In the genomic region with DNA sequence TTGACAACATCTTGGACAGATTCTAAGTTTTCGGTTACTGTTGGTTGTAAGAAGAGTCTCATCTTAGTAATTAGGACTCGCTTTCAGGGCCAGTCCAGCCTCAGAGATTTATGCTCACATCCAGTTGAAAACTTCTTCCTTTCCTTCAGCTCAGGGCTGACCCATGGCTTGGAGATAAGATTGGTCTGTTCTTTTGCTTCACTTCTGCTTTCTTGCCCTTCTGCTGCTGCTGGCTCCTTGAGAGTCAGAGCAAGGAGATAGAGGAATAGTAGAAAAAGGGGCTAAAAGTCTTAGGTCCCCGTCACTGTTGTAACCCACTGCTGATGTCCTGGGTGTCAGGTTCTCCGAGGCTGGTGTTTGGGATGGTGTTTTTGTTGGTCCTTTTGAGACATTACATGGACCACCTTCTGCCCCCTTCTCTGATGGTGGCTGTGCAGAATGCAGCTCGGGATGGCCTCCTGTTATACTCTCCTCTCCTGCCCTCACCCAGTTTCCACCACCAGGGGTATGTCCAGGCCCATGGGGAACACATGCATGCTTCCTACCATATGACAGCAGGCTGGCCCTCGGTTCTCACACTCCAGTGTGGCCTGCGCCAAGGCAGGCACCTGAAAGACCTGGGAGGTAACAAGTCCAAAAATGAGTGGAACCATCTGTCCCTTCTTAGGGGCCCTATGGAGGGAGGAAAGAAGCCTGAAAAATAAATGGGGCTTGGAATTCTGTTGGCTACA, we compare ENCODE assay signal across 14 cellular contexts.
DNase-seq lines count a peak whose midpoint lies in the region; ATAC-seq, FAIRE-seq and TF ChIP-seq lines count a peak whose summit lies in the region.
"Had no signal": no experiment of that assay in that cellular context is flagged by ENCODE, and none has a peak within 500 bp of the region (broad histone marks: within the 10 kb centered on the region; RNA-seq: fewer than 3 reads in every experiment).

No MANE protein-coding gene starts in this region.

- no peaks in the 10 kb centered on the region for H4K20me1 ChIP-seq in DOHH2 (ENCODE audit: control insufficient read depth, insufficient read depth, low read depth, low read length)

- no peaks in the 10 kb centered on the region for H3K9me2 ChIP-seq in DOHH2 (replicated peaks; ENCODE audit: control insufficient read depth, low read length)

- H3K4me1 ChIP-seq in DOHH2 (ENCODE audit: control insufficient read depth, low read length) (no peaks in the 10 kb centered on the region), HEK293 (ENCODE audit: control insufficient read depth, insufficient read depth, low read length) (no peaks in the 10 kb centered on the region), small intestine (ENCODE audit: control insufficient read depth in 2 of 2, insufficient read depth in 1 of 2, low read depth in 1 of 2, low read length in 1 of 2) (no peaks in the 10 kb centered on the region), right atrium auricular region (no peaks in the 10 kb centered on the region), left lung (no peaks in the 10 kb centered on the region)

- H3K36me3 ChIP-seq in DOHH2 (ENCODE audit: control insufficient read depth, low read length) (no peaks in the 10 kb centered on the region), HEK293 (ENCODE audit: control insufficient read depth in 2 of 2, insufficient read depth in 1 of 2, low read length in 2 of 2) (no peaks in the 10 kb centered on the region), small intestine (ENCODE audit: control insufficient read depth in 2 of 2, insufficient read depth in 2 of 2, low read length in 2 of 2) (no peaks in the 10 kb centered on the region), right atrium auricular region (no peaks in the 10 kb centered on the region), left lung (no peaks in the 10 kb centered on the region)

- DNase-seq in UCSD-AML1 (lab: John Stamatoyannopoulos, UW; ENCODE audit: unreplicated experiment) = peak; percentile 28
- peak; percentile 64 for DNase-seq in iPS-NIHi11 (ENCODE audit: low spot score)
- no peak for DNase-seq in small intestine
- no peak for DNase-seq in right atrium auricular region (ENCODE audit: low spot score)
- no peak for DNase-seq in left lung
- DNase-seq: activated CD8-positive, alpha-beta memory T cell treated with anti-CD3 and anti-CD28 coated beads, Interleukin-2, amount 50 U/mL, for 48 hours; head of caudate nucleus; natural killer cell; NCI-H2081 treated with DMSO at 0.1 percent for 48 hours had no signal

- TF ChIP-seq CTCF in DOHH2 (IDR thresholded peaks at IDR 0.05; ENCODE audit: low read depth, low read length, poor library complexity, severe bottlenecking) (peak; percentile 24), HEK293 (tag by site-specific recombination; IDR thresholded peaks at IDR 0.05) (peak; percentile 68), right atrium auricular region (IDR thresholded peaks at IDR 0.05) (no peak), left lung (IDR thresholded peaks at IDR 0.05) (no peak)

- no peak overlapping the region for H3K4me2 ChIP-seq in DOHH2 (ENCODE audit: low read length)
- H3K4me2 ChIP-seq: KMS-11 had no signal

- H3K27ac ChIP-seq in DOHH2 (ENCODE audit: low read depth, low read length) (no peak overlapping the region), HEK293 (ENCODE audit: extremely low read depth, low read depth, low read length) (no peak overlapping the region), small intestine (ENCODE audit: low read depth in 1 of 2, low read length in 1 of 2) (no peak overlapping the region), right atrium auricular region (no peak overlapping the region), left lung (no peak overlapping the region)
- H3K27ac ChIP-seq: epithelial cell of prostate, KMS-11 had no signal

- no peaks in the 10 kb centered on the region for H3F3A ChIP-seq in DOHH2 (ENCODE audit: control insufficient read depth, insufficient read depth)

- no peaks in the 10 kb centered on the region for H3K79me2 ChIP-seq in DOHH2 (ENCODE audit: control insufficient read depth, low read length)

- POLR2A ChIA-PET in HEK293 (lab: Yijun Ruan, JAX) = no interaction called here

- H3K27me3 ChIP-seq in DOHH2 (ENCODE audit: control insufficient read depth, low read length) (peaks cover 6% of the 10 kb centered on the region; the same call in 1 of the 2 replicates), small intestine (ENCODE audit: control insufficient read depth in 2 of 2, insufficient read depth in 2 of 2, low read length in 2 of 2) (no peaks in the 10 kb centered on the region), right atrium auricular region (no peaks in the 10 kb centered on the region), left lung (peaks cover 0 to 3% of the 10 kb centered on the region in 2 donors)

- CTCF ChIA-PET in HEK293 (lab: Yijun Ruan, JAX) = interaction anchor here (0.6 to 0.7 kb wide), 2 partner anchors 1512 to 1548 kb away, joined by 3 to 4 read pairs; no protein-coding TSS in a partner anchor

- intact Hi-C loops in left lung (cut with DNase I) = no loop called here

- ATAC-seq in GM18517 (IDR thresholded peaks at IDR 0.05; ENCODE audit: unreplicated experiment) (no peak), left lung (no peak)

- no peaks in the 10 kb centered on the region for H3K9me3 ChIP-seq in DOHH2 (ENCODE audit: control insufficient read depth, insufficient read depth, low read length)
- H3K9me3 ChIP-seq in HEK293 (ENCODE audit: control insufficient read depth, insufficient read depth, low read depth, low read length) = no peaks in the 10 kb centered on the region
- no peaks in the 10 kb centered on the region for H3K9me3 ChIP-seq in small intestine (ENCODE audit: control insufficient read depth, low read depth)
- H3K9me3 ChIP-seq in right atrium auricular region = no peaks in the 10 kb centered on the region
- no peaks in the 10 kb centered on the region for H3K9me3 ChIP-seq in left lung

- no peak for FAIRE-seq in small intestine (lab: Jason Lieb, UNC)

- H3K4me3 ChIP-seq in DOHH2 (ENCODE audit: low read length) (no peak overlapping the region), HEK293 (ENCODE audit: low read depth, low read length) (no peak overlapping the region), small intestine (ENCODE audit: low read depth in 1 of 2, low read length in 2 of 2) (no peak overlapping the region), right atrium auricular region (no peak overlapping the region), left lung (no peak overlapping the region)

- 60 to 63% (median 60%) methylated on average over 7 of the region's 7 CpGs for WGBS in small intestine, 3 donors

TF ChIP-seq in HEK293, 187 proteins besides CTCF, POLR2A, EP300 and RAD21:
- TF ChIP-seq ZSCAN5A (tag by site-specific recombination; IDR thresholded peaks at IDR 0.05) (no peak), ZNF133 (tag by site-specific recombination; IDR thresholded peaks at IDR 0.05) (no peak), ZNF350 (tag by site-specific recombination; IDR thresholded peaks at IDR 0.05) (no peak), ZSCAN16 (tag by site-specific recombination; IDR thresholded peaks at IDR 0.05) (no peak), ZNF670 (tag by site-specific recombination; IDR thresholded peaks at IDR 0.05; ENCODE audit: low read depth) (no peak), ZNF548 (tag by site-specific recombination; IDR thresholded peaks at IDR 0.05) (no peak)

Comparison
In these comparisons a context has a peak if more than half of its experiments do, and no peak if none do; other contexts are left out.
1. CTCF ChIP-seq: peak in DOHH2 (single experiment) and HEK293 (single experiment); none in right atrium auricular region (0 of 2) and left lung (0 of 2).
2. DNase-seq: peak in UCSD-AML1 (single experiment) and iPS-NIHi11 (single experiment); none in small intestine (single experiment), right atrium auricular region (single experiment) and left lung (0 of 2).